Comparison of ENCODE assay signal across 8 cellular contexts in the genomic region with DNA sequence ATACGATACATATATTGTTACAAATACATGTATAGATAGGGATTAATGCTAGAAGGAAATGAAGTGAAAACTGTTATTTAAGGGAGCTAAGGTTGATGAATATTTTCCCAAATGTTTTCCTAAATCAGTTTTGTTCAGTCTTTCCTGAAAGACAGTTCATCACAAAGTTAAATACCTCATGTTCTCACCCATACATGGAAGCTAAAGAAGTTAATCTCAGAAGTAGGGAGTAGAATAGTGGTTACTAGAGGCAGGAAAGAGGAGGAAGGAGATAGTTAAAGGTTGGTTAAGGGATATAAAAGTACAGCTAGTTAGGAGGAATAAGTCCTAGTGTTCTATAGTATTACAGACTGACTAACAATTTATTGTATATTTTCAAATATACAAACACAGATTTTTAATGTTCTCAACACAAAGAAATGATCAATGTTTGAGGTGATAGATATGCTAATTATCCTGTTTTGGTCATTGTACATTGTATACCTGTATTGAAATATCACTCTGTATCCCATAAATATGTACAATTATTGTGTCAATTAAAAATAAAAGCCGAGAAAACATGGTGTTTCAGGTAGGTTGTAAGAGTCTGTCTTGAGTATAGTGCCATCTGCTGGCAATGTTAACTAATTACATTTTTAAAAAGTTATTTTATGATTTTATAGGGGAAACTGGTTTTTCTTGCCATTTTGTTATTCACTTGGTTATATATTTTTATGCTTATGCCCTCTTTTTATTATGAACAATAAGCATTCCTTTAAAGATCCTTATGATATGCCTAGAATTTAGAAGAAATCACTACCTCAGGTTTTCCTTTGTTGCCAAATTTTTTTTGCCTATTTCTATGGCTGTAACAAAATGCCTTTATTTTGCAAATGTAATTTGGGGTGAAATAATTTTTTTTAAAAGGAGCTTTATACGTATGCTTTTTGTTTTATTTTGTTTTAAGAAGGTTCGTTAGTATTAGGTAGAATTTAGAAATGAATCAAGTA. TPM values are rescaled to one million over a fixed set of nuclear protein-coding genes. Genes with fewer than 3 reads are reported as not detected.
DNase-seq lines count a peak whose midpoint lies in the region; ATAC-seq and TF ChIP-seq lines count a peak whose summit lies in the region.

No MANE protein-coding gene starts in this region.

- H3K9me3 ChIP-seq in T-helper 17 cell (ENCODE audit: control insufficient read depth, low read length, poor library complexity, severe bottlenecking): no peaks in the 10 kb centered on the region
- H3K9me3 ChIP-seq in heart right ventricle: peaks cover 0 to 11% (median 0%) of the 10 kb centered on the region in 11 donors
- no peaks in the 10 kb centered on the region for H3K9me3 ChIP-seq in tibial artery

- H3K27ac ChIP-seq in heart right ventricle: peak overlapping the region in 1 of 10 donors; percentile 20
- H3K27ac ChIP-seq in tibial artery: no peak overlapping the region

- WGBS in heart right ventricle, 2 donors: 54% methylated on average over 4 of the region's 4 CpGs

- no peaks in the 10 kb centered on the region for H3K27me3 Mint-ChIP-seq in T-helper 17 cell

- H3K27ac Mint-ChIP-seq in T-helper 17 cell: peak overlapping the region; percentile 78

- H3K4me1 Mint-ChIP-seq in T-helper 17 cell: peaks cover 18% of the 10 kb centered on the region

- H3K4me3 Mint-ChIP-seq in T-helper 17 cell: no peak overlapping the region

- H3K4me1 ChIP-seq in heart right ventricle (peaks cover 0 to 79% (median 25%) of the 10 kb centered on the region in 9 donors), tibial artery (peaks cover 0 to 37% (median 3%) of the 10 kb centered on the region in 4 donors)

- DNase-seq in SIG-M5 treated with dmso at 0.1 percent for 504 hours (lab: John Stamatoyannopoulos, UW; ENCODE audit: unreplicated experiment) (peak; percentile 56), SIG-M5 (lab: John Stamatoyannopoulos, UW) (no peak), M059J (ENCODE audit: low read depth) (peak; percentile 26), T-helper 17 cell (no peak), heart right ventricle (no peak), tibial artery (no peak)

- TF ChIP-seq CTCF in heart right ventricle (IDR thresholded peaks at IDR 0.05) (peak; percentile 64 to 87 (median 72)), tibial artery (IDR thresholded peaks at IDR 0.05) (peak; percentile 61 to 67)

- ATAC-seq in T-helper 17 cell: peak; percentile 35
- ATAC-seq in heart right ventricle: peak in 4 of 8 donors; percentile 38 to 60 (median 46)
- ATAC-seq in HG02852 (IDR thresholded peaks at IDR 0.05; ENCODE audit: unreplicated experiment): no peak
- ATAC-seq in GM18498 (IDR thresholded peaks at IDR 0.05; ENCODE audit: unreplicated experiment): no peak

- H3K36me3 ChIP-seq in heart right ventricle (no peaks in the 10 kb centered on the region), tibial artery (no peaks in the 10 kb centered on the region)

- no peaks in the 10 kb centered on the region for H3K36me3 Mint-ChIP-seq in T-helper 17 cell (ENCODE audit: low read depth)

- H3K27me3 ChIP-seq in heart right ventricle: no peaks in the 10 kb centered on the region
- H3K27me3 ChIP-seq in tibial artery: no peaks in the 10 kb centered on the region

- intact Hi-C loops in heart right ventricle (cut with DNase I): loop anchor here in 9 of 10 donors (1.0 to 5.0 kb wide), 5 partner anchors 168 to 221 kb away; no protein-coding TSS in a partner anchor
- intact Hi-C loops in tibial artery (cut with DNase I; ENCODE audit: low total_unique reads): no loop called here

- H3K4me3 ChIP-seq in heart right ventricle (no peak overlapping the region), tibial artery (no peak overlapping the region)

RNA-seq across cellular contexts. Expression of gene ZDHHC17, which starts 26.9 kb away (rescaled TPM):
- total RNA-seq in M059J (2014; rRNA removed; shearing (Covaris generic)): 14.2 and 25.6 TPM in 2 replicates
- total RNA-seq in T-helper 17 cell (10 to 100 TPM; 40.7 to 48.0 TPM), heart right ventricle (10 to 100 TPM; 17.4 to 28.0 (median 23.4) TPM)
- 10 to 100 TPM in 1 of 2 donors, 1 to 10 TPM in 1; 6.8 to 21.5 TPM for polyA plus RNA-seq in heart right ventricle

Comparison
In these comparisons a context has a peak if more than half of its experiments do, and no peak if none do; other contexts are left out.
1. DNase-seq: peak in SIG-M5 treated with dmso at 0.1 percent for 504 hours (single experiment) and M059J (single experiment); none in SIG-M5 (single experiment), T-helper 17 cell (0 of 3), heart right ventricle (0 of 2) and tibial artery (0 of 2).